In the genomic region with DNA sequence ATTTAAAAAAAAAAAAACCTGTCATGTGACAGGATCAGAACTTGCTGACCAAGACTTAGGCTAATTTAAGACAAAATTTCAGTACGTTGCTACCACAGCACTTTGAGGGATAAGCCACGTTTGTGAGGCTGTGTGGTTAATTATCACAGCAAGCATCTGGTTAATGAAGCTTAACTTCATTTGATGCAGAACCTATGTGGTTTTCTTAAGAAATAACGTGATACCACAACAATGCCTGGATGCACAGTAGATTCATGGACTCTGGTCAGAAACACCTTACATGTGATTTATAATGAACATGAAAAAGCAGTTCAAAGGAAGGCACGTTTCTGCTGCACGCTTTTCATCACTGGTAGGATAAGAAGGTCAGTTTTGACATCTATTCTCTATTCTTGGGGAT, we compare ENCODE assay signal across 1 cellular context.
TF ChIP-seq lines count a peak whose summit lies in the region.

No MANE protein-coding gene starts in this region.

TF ChIP-seq in GM23338, 12 proteins besides CTCF, POLR2A, EP300 and RAD21 (continued from another document):
- TF ChIP-seq, protein P1, sequence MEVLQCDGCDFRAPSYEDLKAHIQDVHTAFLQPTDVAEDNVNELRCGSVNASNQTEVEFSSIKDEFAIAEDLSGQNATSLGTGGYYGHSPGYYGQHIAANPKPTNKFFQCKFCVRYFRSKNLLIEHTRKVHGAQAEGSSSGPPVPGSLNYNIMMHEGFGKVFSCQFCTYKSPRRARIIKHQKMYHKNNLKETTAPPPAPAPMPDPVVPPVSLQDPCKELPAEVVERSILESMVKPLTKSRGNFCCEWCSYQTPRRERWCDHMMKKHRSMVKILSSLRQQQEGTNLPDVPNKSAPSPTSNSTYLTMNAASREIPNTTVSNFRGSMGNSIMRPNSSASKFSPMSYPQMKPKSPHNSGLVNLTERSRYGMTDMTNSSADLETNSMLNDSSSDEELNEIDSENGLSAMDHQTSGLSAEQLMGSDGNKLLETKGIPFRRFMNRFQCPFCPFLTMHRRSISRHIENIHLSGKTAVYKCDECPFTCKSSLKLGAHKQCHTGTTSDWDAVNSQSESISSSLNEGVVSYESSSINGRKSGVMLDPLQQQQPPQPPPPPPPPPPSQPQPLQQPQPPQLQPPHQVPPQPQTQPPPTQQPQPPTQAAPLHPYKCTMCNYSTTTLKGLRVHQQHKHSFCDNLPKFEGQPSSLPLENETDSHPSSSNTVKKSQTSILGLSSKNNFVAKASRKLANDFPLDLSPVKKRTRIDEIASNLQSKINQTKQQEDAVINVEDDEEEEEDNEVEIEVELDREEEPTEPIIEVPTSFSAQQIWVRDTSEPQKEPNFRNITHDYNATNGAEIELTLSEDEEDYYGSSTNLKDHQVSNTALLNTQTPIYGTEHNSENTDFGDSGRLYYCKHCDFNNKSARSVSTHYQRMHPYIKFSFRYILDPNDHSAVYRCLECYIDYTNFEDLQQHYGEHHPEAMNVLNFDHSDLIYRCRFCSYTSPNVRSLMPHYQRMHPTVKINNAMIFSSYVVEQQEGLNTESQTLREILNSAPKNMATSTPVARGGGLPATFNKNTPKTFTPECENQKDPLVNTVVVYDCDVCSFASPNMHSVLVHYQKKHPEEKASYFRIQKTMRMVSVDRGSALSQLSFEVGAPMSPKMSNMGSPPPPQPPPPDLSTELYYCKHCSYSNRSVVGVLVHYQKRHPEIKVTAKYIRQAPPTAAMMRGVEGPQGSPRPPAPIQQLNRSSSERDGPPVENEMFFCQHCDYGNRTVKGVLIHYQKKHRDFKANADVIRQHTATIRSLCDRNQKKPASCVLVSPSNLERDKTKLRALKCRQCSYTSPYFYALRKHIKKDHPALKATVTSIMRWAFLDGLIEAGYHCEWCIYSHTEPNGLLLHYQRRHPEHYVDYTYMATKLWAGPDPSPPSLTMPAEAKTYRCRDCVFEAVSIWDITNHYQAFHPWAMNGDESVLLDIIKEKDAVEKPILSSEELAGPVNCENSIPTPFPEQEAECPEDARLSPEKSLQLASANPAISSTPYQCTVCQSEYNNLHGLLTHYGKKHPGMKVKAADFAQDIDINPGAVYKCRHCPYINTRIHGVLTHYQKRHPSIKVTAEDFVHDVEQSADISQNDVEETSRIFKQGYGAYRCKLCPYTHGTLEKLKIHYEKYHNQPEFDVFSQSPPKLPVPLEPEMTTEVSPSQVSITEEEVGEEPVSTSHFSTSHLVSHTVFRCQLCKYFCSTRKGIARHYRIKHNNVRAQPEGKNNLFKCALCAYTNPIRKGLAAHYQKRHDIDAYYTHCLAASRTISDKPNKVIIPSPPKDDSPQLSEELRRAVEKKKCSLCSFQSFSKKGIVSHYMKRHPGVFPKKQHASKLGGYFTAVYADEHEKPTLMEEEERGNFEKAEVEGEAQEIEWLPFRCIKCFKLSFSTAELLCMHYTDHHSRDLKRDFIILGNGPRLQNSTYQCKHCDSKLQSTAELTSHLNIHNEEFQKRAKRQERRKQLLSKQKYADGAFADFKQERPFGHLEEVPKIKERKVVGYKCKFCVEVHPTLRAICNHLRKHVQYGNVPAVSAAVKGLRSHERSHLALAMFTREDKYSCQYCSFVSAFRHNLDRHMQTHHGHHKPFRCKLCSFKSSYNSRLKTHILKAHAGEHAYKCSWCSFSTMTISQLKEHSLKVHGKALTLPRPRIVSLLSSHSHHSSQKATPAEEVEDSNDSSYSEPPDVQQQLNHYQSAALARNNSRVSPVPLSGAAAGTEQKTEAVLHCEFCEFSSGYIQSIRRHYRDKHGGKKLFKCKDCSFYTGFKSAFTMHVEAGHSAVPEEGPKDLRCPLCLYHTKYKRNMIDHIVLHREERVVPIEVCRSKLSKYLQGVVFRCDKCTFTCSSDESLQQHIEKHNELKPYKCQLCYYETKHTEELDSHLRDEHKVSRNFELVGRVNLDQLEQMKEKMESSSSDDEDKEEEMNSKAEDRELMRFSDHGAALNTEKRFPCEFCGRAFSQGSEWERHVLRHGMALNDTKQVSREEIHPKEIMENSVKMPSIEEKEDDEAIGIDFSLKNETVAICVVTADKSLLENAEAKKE (CRISPR knock-in tag; IDR thresholded peaks at IDR 0.05) = no peak
- no peak for TF ChIP-seq JUNB (IDR thresholded peaks at IDR 0.05; ENCODE audit: unreplicated experiment)
- no peak for TF ChIP-seq CREB1 (CRISPR knock-in tag; IDR thresholded peaks at IDR 0.05; ENCODE audit: low read depth)
- TF ChIP-seq NANOG (IDR thresholded peaks at IDR 0.05; ENCODE audit: borderline replicate concordance) = no peak
